ENCODE assay signal across 26 cellular contexts in the genomic region with DNA sequence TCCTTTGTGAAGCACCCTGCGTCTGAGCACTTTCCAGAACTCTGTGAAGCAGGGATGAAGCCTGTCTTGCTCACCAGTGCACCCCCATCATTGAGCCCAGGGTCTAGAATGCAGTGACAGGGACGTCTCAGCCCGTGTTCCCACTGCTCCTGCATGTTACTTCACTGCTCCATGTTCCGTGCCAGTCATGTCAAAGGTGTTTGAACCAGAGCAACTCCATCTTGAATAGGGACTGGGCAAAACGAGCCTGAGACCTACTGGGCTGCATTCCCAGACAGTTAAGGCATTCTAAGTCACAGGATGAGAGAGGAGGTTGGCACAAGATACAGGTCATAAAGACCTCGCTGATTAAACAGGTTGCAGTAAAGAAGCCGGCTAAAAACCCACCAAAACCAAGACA.
"Had no signal": no experiment of that assay in that cellular context is flagged by ENCODE, and none has a peak within 500 bp of the region (broad histone marks: within the 10 kb centered on the region; RNA-seq: fewer than 3 reads in every experiment).

No MANE protein-coding gene starts in this region.

- H3K4me2 ChIP-seq: hepatocyte had no signal

- H2AFZ ChIP-seq: hepatocyte, parathyroid adenoma had no signal

- H3K79me2 ChIP-seq: hepatocyte, parathyroid adenoma had no signal

- H3K4me3 ChIP-seq: coronary artery, esophagus muscularis mucosa, gastroesophageal sphincter, heart left ventricle, hepatocyte, lower lobe of right lung, prostate gland, right atrium auricular region, sigmoid colon, testis, tibial artery had no signal

- H3K9ac ChIP-seq: parathyroid adenoma had no signal

- H3K27me3 ChIP-seq: esophagus muscularis mucosa, hepatocyte, right atrium auricular region, sigmoid colon, testis had no signal

- H3K36me3 Mint-ChIP-seq: naive thymus-derived CD8-positive, alpha-beta T cell; stimulated activated effector memory CD8-positive, alpha-beta T cell treated with anti-CD3 and anti-CD28 coated beads, Interleukin-12 subunit alpha, Interleukin-12 subunit beta, amount 100 ng/mL, for 72 hours; type B pancreatic cell had no signal

- ATAC-seq: gastroesophageal sphincter; heart left ventricle; left colon; left ventricle myocardium superior; lower lobe of right lung; naive thymus-derived CD8-positive, alpha-beta T cell; stimulated activated effector memory CD8-positive, alpha-beta T cell treated with anti-CD3 and anti-CD28 coated beads, Interleukin-12 subunit alpha, Interleukin-12 subunit beta, amount 100 ng/mL, for 72 hours; stimulated activated naive CD8-positive, alpha-beta T cell treated with anti-CD3 and anti-CD28 coated beads, Interleukin-15, Interleukin-2, amounts not matched to agents 100 U/mL and 50 U/mL, for 24 hours had no signal

- H3K9me3 Mint-ChIP-seq: nephron progenitor cell; stimulated activated effector memory CD8-positive, alpha-beta T cell treated with anti-CD3 and anti-CD28 coated beads, Interleukin-12 subunit alpha, Interleukin-12 subunit beta, amount 100 ng/mL, for 72 hours; type B pancreatic cell had no signal

- DNase-seq: dermis blood vessel endothelial cell; effector memory CD4-positive, alpha-beta T cell; foreskin keratinocyte; heart left ventricle; kidney glomerular epithelial cell; left colon; left ventricle myocardium superior; lower lobe of right lung; naive thymus-derived CD8-positive, alpha-beta T cell; nephron progenitor cell; sigmoid colon; stimulated activated CD4-positive, alpha-beta T cell treated with anti-CD3 and anti-CD28 coated beads, Interleukin-2, amount 100 ng/mL, for 24 hours; stimulated activated CD4-positive, alpha-beta T cell treated with anti-CD3 and anti-CD28 coated beads, Interleukin-4, amount 100 ng/mL, for 24 hours; stimulated activated naive CD8-positive, alpha-beta T cell treated with anti-CD3 and anti-CD28 coated beads, Interleukin-15, Interleukin-2, amounts not matched to agents 100 U/mL and 50 U/mL, for 24 hours; substantia nigra; testis; tibial artery had no signal

- H3K9me3 ChIP-seq: esophagus muscularis mucosa, gastroesophageal sphincter, heart left ventricle, lower lobe of right lung, prostate gland, right atrium auricular region, sigmoid colon, testis, tibial artery had no signal

- H3K4me1 ChIP-seq: foreskin keratinocyte, parathyroid adenoma, prostate gland, testis had no signal

- H3K27ac ChIP-seq: coronary artery, esophagus muscularis mucosa, foreskin keratinocyte, gastroesophageal sphincter, hepatocyte, lower lobe of right lung, parathyroid adenoma, prostate gland, right atrium auricular region, sigmoid colon, testis, tibial artery had no signal

- H3K4me3 Mint-ChIP-seq: naive thymus-derived CD8-positive, alpha-beta T cell; nephron progenitor cell; stimulated activated effector memory CD8-positive, alpha-beta T cell treated with anti-CD3 and anti-CD28 coated beads, Interleukin-12 subunit alpha, Interleukin-12 subunit beta, amount 100 ng/mL, for 72 hours; type B pancreatic cell had no signal

- H3K36me3 ChIP-seq: esophagus muscularis mucosa, gastroesophageal sphincter, heart left ventricle, lower lobe of right lung, prostate gland, right atrium auricular region, sigmoid colon, tibial artery had no signal

- H3K27ac Mint-ChIP-seq: nephron progenitor cell; stimulated activated effector memory CD8-positive, alpha-beta T cell treated with anti-CD3 and anti-CD28 coated beads, Interleukin-12 subunit alpha, Interleukin-12 subunit beta, amount 100 ng/mL, for 72 hours; type B pancreatic cell had no signal
